21 cellular contexts compared by ENCODE assay signal in genomic region chr6:8881663-8882062, GRCh38.
"Had no signal": no experiment of that assay in that cellular context is flagged by ENCODE, and none has a peak within 500 bp of the region (broad histone marks: within the 10 kb centered on the region; RNA-seq: fewer than 3 reads in every experiment).

No MANE protein-coding gene starts in this region.

- H3K36me3 ChIP-seq: breast epithelium, colonic mucosa, right atrium auricular region, suprapubic skin, tibial nerve had no signal

- H3K27me3 ChIP-seq: breast epithelium, colonic mucosa, dorsolateral prefrontal cortex, right atrium auricular region, suprapubic skin, tibial nerve had no signal

- H3K4me1 ChIP-seq: breast epithelium, colonic mucosa, right atrium auricular region, suprapubic skin, tibial nerve had no signal

- DNase-seq: activated B cell treated with CpG ODN at 0.5 μM for 24 hours; activated CD4-positive, alpha-beta T cell treated with anti-CD3 and anti-CD28 coated beads for 4 hours; activated CD4-positive, alpha-beta T cell treated with anti-CD3 and anti-CD28 coated beads, Interleukin-2, amount 50 U/mL, for 48 hours; activated CD8-positive, alpha-beta memory T cell treated with anti-CD3 and anti-CD28 coated beads, Interleukin-2, amount 50 U/mL, for 48 hours; activated naive CD4-positive, alpha-beta T cell treated with Interleukin-2 at 50 U/mL for 16 hours; activated naive CD8-positive, alpha-beta T cell treated with anti-CD3 and anti-CD28 coated beads for 36 hours; activated T-cell treated with anti-CD3 and anti-CD28 coated beads, Interleukin-2, amount 50 U/mL, for 4 hours; amniotic stem cell; colonic mucosa; dorsolateral prefrontal cortex; effector memory CD8-positive, alpha-beta T cell; kidney; naive thymus-derived CD4-positive, alpha-beta T cell; stimulated activated CD4-positive, alpha-beta T cell treated with anti-CD3 and anti-CD28 coated beads, Interleukin-1b, Interleukin-23, amount 100 ng/mL, for 48 hours; stimulated activated naive CD8-positive, alpha-beta T cell treated with anti-CD3 and anti-CD28 coated beads, Interleukin-15, amount 100 ng/mL, for 72 hours had no signal

- H3K4me3 ChIP-seq: breast epithelium, colonic mucosa, dorsolateral prefrontal cortex, lung, right atrium auricular region, suprapubic skin, tibial nerve had no signal

- ATAC-seq: activated T-cell treated with anti-CD3 and anti-CD28 coated beads, Interleukin-2, amount 50 U/mL, for 4 hours; effector memory CD8-positive, alpha-beta T cell; esophagus mucosa; naive thymus-derived CD4-positive, alpha-beta T cell; stimulated activated naive CD8-positive, alpha-beta T cell treated with anti-CD3 and anti-CD28 coated beads, Interleukin-15, amount 100 ng/mL, for 72 hours had no signal

- H3K27ac ChIP-seq: breast epithelium, colonic mucosa, dorsolateral prefrontal cortex, right atrium auricular region, suprapubic skin, tibial nerve had no signal

- H3K9me3 ChIP-seq: breast epithelium, colonic mucosa, right atrium auricular region, suprapubic skin, tibial nerve had no signal
